ENCODE assay signal across 2 cellular contexts in the genomic region with DNA sequence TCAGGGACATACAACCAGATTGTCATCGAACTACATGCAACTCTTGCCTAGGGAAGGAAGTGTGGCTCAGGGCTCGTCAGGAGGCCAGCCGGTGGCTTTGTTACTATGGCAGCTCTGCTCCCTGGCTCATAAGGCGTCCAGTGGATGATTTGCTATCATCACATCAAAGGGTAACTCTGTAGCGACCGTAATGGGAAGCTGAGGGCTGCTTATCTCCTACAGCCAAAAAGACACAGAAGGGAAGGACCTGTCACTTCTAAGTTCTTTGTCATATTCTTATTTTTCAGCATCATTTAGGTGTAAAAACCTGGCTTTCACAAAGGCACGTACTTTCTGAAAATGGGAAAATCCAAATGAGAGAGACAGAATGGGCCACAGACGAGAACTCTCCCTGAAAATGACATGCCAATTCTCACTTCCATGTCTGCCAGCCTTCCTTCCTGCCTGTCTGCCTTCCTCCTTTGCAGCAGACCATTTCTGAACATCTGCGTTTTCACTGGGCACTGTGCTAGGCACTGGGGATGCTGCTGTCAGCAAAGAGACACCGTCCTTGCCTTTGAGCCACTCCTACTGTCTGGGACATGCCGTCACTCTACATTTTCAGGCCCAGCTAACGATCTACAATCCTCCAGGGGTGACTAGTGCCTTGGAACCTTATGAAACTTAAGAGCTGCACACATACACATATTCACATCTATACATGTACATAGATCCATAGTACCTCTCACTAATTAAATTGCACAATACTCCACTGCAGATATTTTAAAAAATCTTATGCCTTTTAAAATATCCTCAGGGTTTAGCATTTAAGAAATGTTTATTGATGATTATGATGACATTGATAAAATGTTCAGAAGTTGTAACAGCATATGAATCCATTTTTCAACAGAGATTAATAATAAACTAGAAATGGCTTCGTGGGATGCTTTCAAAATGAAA.
TF ChIP-seq lines count a peak whose summit lies in the region.

No MANE protein-coding gene starts in this region.

TF ChIP-seq in IMR-90, 13 proteins besides CTCF, POLR2A, EP300 and RAD21:
- 0 out of 2 replicates have a peak, but pooled peaks have one; percentile 18 for TF ChIP-seq CEBPB (IDR thresholded peaks at IDR 0.05; ENCODE audit: low read depth, low read length)
- TF ChIP-seq FOS (IDR thresholded peaks at IDR 0.05; ENCODE audit: low read depth, low read length) = no peak

TF ChIP-seq in GM12878, 131 proteins besides CTCF, POLR2A, EP300 and RAD21:
- TF ChIP-seq BRCA1 (IDR thresholded peaks at IDR 0.05; ENCODE audit: low read depth, low read length) (no peak), STAT3 (IDR thresholded peaks at IDR 0.05; ENCODE audit: low read depth, low read length) (no peak), EED (IDR thresholded peaks at IDR 0.05; ENCODE audit: low read depth) (no peak), GATAD2B (conservative IDR thresholded peaks at IDR 0.05; ENCODE audit: low read depth) (no peak), ZNF24 (IDR thresholded peaks at IDR 0.05) (no peak), MLLT1 (IDR thresholded peaks at IDR 0.05) (0 out of 2 replicates have a peak, but pooled peaks have one; percentile 31), CREM (IDR thresholded peaks at IDR 0.05; ENCODE audit: low read depth) (no peak), EZH2 (IDR thresholded peaks at IDR 0.05; ENCODE audit: borderline replicate concordance, control insufficient read depth, low read depth, low read length) (no peak), SMARCA5 (IDR thresholded peaks at IDR 0.05) (no peak), BMI1 (IDR thresholded peaks at IDR 0.05; ENCODE audit: borderline replicate concordance) (no peak), KAT2A (conservative IDR thresholded peaks at IDR 0.05; ENCODE audit: control insufficient read depth, low read depth, low read length) (no peak), NFXL1 (IDR thresholded peaks at IDR 0.05; ENCODE audit: borderline replicate concordance) (no peak), ZNF217 (IDR thresholded peaks at IDR 0.05) (no peak), PML (IDR thresholded peaks at IDR 0.05; ENCODE audit: low read length) (no peak), WRNIP1 (IDR thresholded peaks at IDR 0.05; ENCODE audit: borderline replicate concordance, low read depth, low read length) (no peak), REST (IDR thresholded peaks at IDR 0.05; ENCODE audit: low read depth, low read length) (no peak), SPI1 (IDR thresholded peaks at IDR 0.05; ENCODE audit: borderline replicate concordance, insufficient read depth, low read depth, low read length) (peak; percentile 14; the same call in 1 of the 2 replicates), IKZF1 (conservative IDR thresholded peaks at IDR 0.05) (0 out of 2 replicates have a peak, but pooled peaks have one; percentile 12), ZNF622 (IDR thresholded peaks at IDR 0.05) (no peak), HSF1 (IDR thresholded peaks at IDR 0.05; ENCODE audit: low read depth, low read length) (no peak), ASH2L (IDR thresholded peaks at IDR 0.05; ENCODE audit: borderline replicate concordance, low read depth) (no peak), YBX1 (IDR thresholded peaks at IDR 0.05) (no peak), NR2F1 (conservative IDR thresholded peaks at IDR 0.05) (no peak), EGR1 (IDR thresholded peaks at IDR 0.05; ENCODE audit: borderline replicate concordance in 1 of 2, low read depth in 2 of 2, low read length in 2 of 2) (no peak), SIX5 (IDR thresholded peaks at IDR 0.05; ENCODE audit: low read depth, low read length, severe bottlenecking) (no peak), NBN (IDR thresholded peaks at IDR 0.05) (no peak)
- TF ChIP-seq, protein P1, sequence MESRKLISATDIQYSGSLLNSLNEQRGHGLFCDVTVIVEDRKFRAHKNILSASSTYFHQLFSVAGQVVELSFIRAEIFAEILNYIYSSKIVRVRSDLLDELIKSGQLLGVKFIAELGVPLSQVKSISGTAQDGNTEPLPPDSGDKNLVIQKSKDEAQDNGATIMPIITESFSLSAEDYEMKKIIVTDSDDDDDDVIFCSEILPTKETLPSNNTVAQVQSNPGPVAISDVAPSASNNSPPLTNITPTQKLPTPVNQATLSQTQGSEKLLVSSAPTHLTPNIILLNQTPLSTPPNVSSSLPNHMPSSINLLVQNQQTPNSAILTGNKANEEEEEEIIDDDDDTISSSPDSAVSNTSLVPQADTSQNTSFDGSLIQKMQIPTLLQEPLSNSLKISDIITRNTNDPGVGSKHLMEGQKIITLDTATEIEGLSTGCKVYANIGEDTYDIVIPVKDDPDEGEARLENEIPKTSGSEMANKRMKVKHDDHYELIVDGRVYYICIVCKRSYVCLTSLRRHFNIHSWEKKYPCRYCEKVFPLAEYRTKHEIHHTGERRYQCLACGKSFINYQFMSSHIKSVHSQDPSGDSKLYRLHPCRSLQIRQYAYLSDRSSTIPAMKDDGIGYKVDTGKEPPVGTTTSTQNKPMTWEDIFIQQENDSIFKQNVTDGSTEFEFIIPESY (IDR thresholded peaks at IDR 0.05) = no peak
TF ChIP-seq in GM12878: peak in this region for 3.
